In genomic region chr13:46662690-46663089, GRCh38 we compare ENCODE assay signal across 13 cellular contexts.
A peak's percentile ranks its signal among the peaks of the same experiment; 100 is the strongest.
DNase-seq lines count a peak whose midpoint lies in the region; ATAC-seq lines count a peak whose summit lies in the region.
"Had no signal": no experiment of that assay in that cellular context is flagged by ENCODE, and none has a peak within 500 bp of the region (broad histone marks: within the 10 kb centered on the region; RNA-seq: fewer than 3 reads in every experiment).

No MANE protein-coding gene starts in this region.

- H3K79me1 ChIP-seq in mesenchymal stem cell (replicated peaks; ENCODE audit: low read length, poor library complexity, severe bottlenecking): peaks cover 2% of the 10 kb centered on the region

- H3K4ac ChIP-seq in mesenchymal stem cell (ENCODE audit: low read depth in 1 of 2, low read length in 2 of 2): no peak overlapping the region

- H2BK12ac ChIP-seq in mesenchymal stem cell (ENCODE audit: low read length in 2 of 2): no peak overlapping the region

- no peak overlapping the region for H2AK5ac ChIP-seq in mesenchymal stem cell (ENCODE audit: low read length, severe bottlenecking)

- no peak overlapping the region for H3K23ac ChIP-seq in mesenchymal stem cell (ENCODE audit: low read length in 2 of 2)

- no peak overlapping the region for H3K14ac ChIP-seq in mesenchymal stem cell (ENCODE audit: low read length in 2 of 2)

- H3K9me3 ChIP-seq in mesenchymal stem cell (ENCODE audit: control insufficient read depth, low read length): no peaks in the 10 kb centered on the region

- no peak overlapping the region for H2BK15ac ChIP-seq in mesenchymal stem cell (ENCODE audit: low read depth, poor library complexity, severe bottlenecking)

- no peak overlapping the region for H4K8ac ChIP-seq in mesenchymal stem cell (ENCODE audit: low read length)

- H3K4me3 ChIP-seq in mesenchymal stem cell (ENCODE audit: insufficient read depth in 1 of 2, low read depth in 1 of 2, low read length in 2 of 2): no peak overlapping the region

- no peak overlapping the region for H2BK120ac ChIP-seq in mesenchymal stem cell (ENCODE audit: low read depth, low read length)

- H2AFZ ChIP-seq in mesenchymal stem cell (ENCODE audit: low read depth, low read length): no peak overlapping the region

- H3K9ac ChIP-seq in mesenchymal stem cell (ENCODE audit: low read length): peak overlapping the region; percentile 55

- H3K18ac ChIP-seq in mesenchymal stem cell (ENCODE audit: low read depth in 1 of 2, low read length in 2 of 2): no peak overlapping the region

- no peaks in the 10 kb centered on the region for H3K36me3 ChIP-seq in mesenchymal stem cell (ENCODE audit: control insufficient read depth in 1 of 2, insufficient read depth in 2 of 2, low read depth in 1 of 2, low read length in 2 of 2)

- H2BK5ac ChIP-seq in mesenchymal stem cell (ENCODE audit: low read depth, low read length, poor library complexity, severe bottlenecking): no peak overlapping the region

- H4K91ac ChIP-seq in mesenchymal stem cell (ENCODE audit: low read length): no peak overlapping the region

- H3K4me2 ChIP-seq in mesenchymal stem cell (ENCODE audit: low read length, poor library complexity, severe bottlenecking): no peak overlapping the region

- DNase-seq in mesenchymal stem cell (no peak), retina (no peak), kidney glomerular epithelial cell (lab: John Stamatoyannopoulos, UW) (no peak), GM19240 (ENCODE audit: insufficient read length, low spot score) (no peak)
- no peak for DNase-seq in activated CD4-positive, alpha-beta T cell treated with anti-CD3 and anti-CD28 coated beads for 4 hours
- DNase-seq: activated CD4-positive, alpha-beta memory T cell treated with anti-CD3 and anti-CD28 coated beads, Interleukin-2, amount 10 ng/mL, durations not matched to agents 7 days and 5 days; activated naive CD8-positive, alpha-beta T cell treated with anti-CD3 and anti-CD28 coated beads, Interleukin-2, amount 50 U/mL, for 24 hours; effector CD8-positive, alpha-beta T cell; SHP77 treated with DMSO at 0.1 percent for 48 hours; stimulated activated naive CD8-positive, alpha-beta T cell treated with anti-CD3 and anti-CD28 coated beads, Interleukin-15, amount 100 ng/mL, for 72 hours had no signal

- WGBS in mesenchymal stem cell: 93% methylated on average over 2 of the region's 3 CpGs

- ATAC-seq in GM18858 (IDR thresholded peaks at IDR 0.05; ENCODE audit: unreplicated experiment) (peak; percentile 58), GM21576 (IDR thresholded peaks at IDR 0.05; ENCODE audit: unreplicated experiment) (peak; percentile 49), HG03342 (IDR thresholded peaks at IDR 0.05; ENCODE audit: unreplicated experiment) (peak; percentile 59)
- ATAC-seq: activated naive CD8-positive, alpha-beta T cell treated with anti-CD3 and anti-CD28 coated beads, Interleukin-2, amount 50 U/mL, for 24 hours; stimulated activated naive CD8-positive, alpha-beta T cell treated with anti-CD3 and anti-CD28 coated beads, Interleukin-15, amount 100 ng/mL, for 72 hours had no signal

- peak overlapping the region; percentile 26 for H3K27ac ChIP-seq in mesenchymal stem cell (ENCODE audit: low read length, poor library complexity, severe bottlenecking)

- H3K4me1 ChIP-seq in mesenchymal stem cell (ENCODE audit: control insufficient read depth, insufficient read depth, low read depth, low read length): peaks cover 10% of the 10 kb centered on the region

- no peaks in the 10 kb centered on the region for H3K27me3 ChIP-seq in mesenchymal stem cell (ENCODE audit: control insufficient read depth in 1 of 2, insufficient read depth in 1 of 2, low read length in 2 of 2)
